ENCODE assay signal across 9 cellular contexts in genomic region chr1:224211262-224211962, GRCh38. TPM values are rescaled to one million over a fixed set of nuclear protein-coding genes. Genes with fewer than 3 reads are reported as not detected.
DNase-seq lines count a peak whose midpoint lies in the region; ATAC-seq and TF ChIP-seq lines count a peak whose summit lies in the region.
"Had no signal": no experiment of that assay in that cellular context is flagged by ENCODE, and none has a peak within 500 bp of the region (broad histone marks: within the 10 kb centered on the region; RNA-seq: fewer than 3 reads in every experiment).

No MANE protein-coding gene starts in this region.

- BruUV-seq in A673 (replicated peaks; lab: Mats Ljungman, UMichigan), result no TSS peak
- no TSS peak for BruUV-seq in IMR-90 (replicated peaks; lab: Mats Ljungman, UMichigan)
- BruUV-seq in Panc1 (replicated peaks; lab: Mats Ljungman, UMichigan), result no TSS peak

- POLR2A ChIA-PET in A673 (lab: Charles Lee; ENCODE audit: low non-redundant PET) (no interaction called here), IMR-90 (lab: Charles Lee; ENCODE audit: unreplicated experiment) (no interaction called here), Panc1 (lab: Charles Lee) (no interaction called here)

- dilution Hi-C loops in IMR-90 (cut with HindIII; ENCODE audit: low sequenced_read_pairs, unreplicated experiment), result no loop called here

- no peak overlapping the region for H2BK5ac ChIP-seq in IMR-90 (ENCODE audit: low read depth, low read length, poor library complexity, severe bottlenecking)

- no peak overlapping the region for H3K27ac Mint-ChIP-seq in T-helper 17 cell
- H3K27ac Mint-ChIP-seq: T-helper 2 cell treated with Interferon-gamma antibody and Interleukin-4, amounts not matched to agents 5 μg/mL and 100 μg/mL, for 36 hours had no signal

- CTCF ChIA-PET in A673 (lab: Charles Lee), result no interaction called here
- CTCF ChIA-PET in IMR-90 (lab: Yijun Ruan, JAX), result no interaction called here
- CTCF ChIA-PET in Panc1 (lab: Charles Lee), result no interaction called here

- H2BK20ac ChIP-seq in IMR-90 (ENCODE audit: low read depth, low read length), result no peak overlapping the region

- H3K36me3 ChIP-seq in A673 (ENCODE audit: insufficient read depth, low read length, poor library complexity, severe bottlenecking) (no peaks in the 10 kb centered on the region), IMR-90 (ENCODE audit: control insufficient read depth, insufficient read depth, low read length) (no peaks in the 10 kb centered on the region), Panc1 (ENCODE audit: control insufficient read depth, insufficient read depth, low read length) (no peaks in the 10 kb centered on the region), esophagus muscularis mucosa (no peaks in the 10 kb centered on the region)

- H2AK5ac ChIP-seq in IMR-90 (ENCODE audit: low read depth, low read length), result no peak overlapping the region

- intact Hi-C loops in A673 (cut with micrococcal nuclease; ENCODE audit: unreplicated experiment), result no loop called here
- intact Hi-C loops in IMR-90 (cut with micrococcal nuclease), result no loop called here
- intact Hi-C loops in Panc1 (cut with micrococcal nuclease; ENCODE audit: unreplicated experiment), result no loop called here
- intact Hi-C loops in esophagus muscularis mucosa (cut with DNase I), result no loop called here

- no peak overlapping the region for H3K18ac ChIP-seq in IMR-90 (ENCODE audit: low read depth, low read length)

- H3K4me1 Mint-ChIP-seq in T-helper 17 cell, result peaks cover 4% of the 10 kb centered on the region

- no peaks in the 10 kb centered on the region for H3K27me3 ChIP-seq in A673 (replicated peaks; ENCODE audit: insufficient read depth, low read depth, low read length, poor library complexity)
- no peaks in the 10 kb centered on the region for H3K27me3 ChIP-seq in IMR-90 (ENCODE audit: control insufficient read depth, insufficient read depth, low read length)
- no peaks in the 10 kb centered on the region for H3K27me3 ChIP-seq in Panc1 (ENCODE audit: control insufficient read depth, insufficient read depth, low read length)
- no peaks in the 10 kb centered on the region for H3K27me3 ChIP-seq in esophagus muscularis mucosa

- H3K9ac ChIP-seq in IMR-90 (ENCODE audit: low read depth, low read length), result no peak overlapping the region

- no peaks in the 10 kb centered on the region for H3K9me1 ChIP-seq in IMR-90 (ENCODE audit: insufficient read depth, low read length)

- H2AFZ ChIP-seq in IMR-90 (replicated peaks; ENCODE audit: low read length, poor library complexity), result no peak overlapping the region

- no peak overlapping the region for H3K4me3 Mint-ChIP-seq in T-helper 17 cell
- H3K4me3 Mint-ChIP-seq: T-helper 2 cell treated with Interferon-gamma antibody and Interleukin-4, amounts not matched to agents 5 μg/mL and 100 μg/mL, for 36 hours had no signal

- H2BK120ac ChIP-seq in IMR-90 (ENCODE audit: low read depth, low read length), result no peak overlapping the region

- no peaks in the 10 kb centered on the region for H4K20me1 ChIP-seq in IMR-90 (ENCODE audit: insufficient read depth, low read length)

- no peak overlapping the region for H3K4me2 ChIP-seq in IMR-90 (ENCODE audit: low read depth, low read length)

- no peak overlapping the region for H2BK15ac ChIP-seq in IMR-90 (ENCODE audit: low read depth, low read length)

- ATAC-seq in IMR-90 (ENCODE audit: low read depth) (peak; percentile 49), Panc1 (no peak), T-helper 17 cell (no peak)

- H3K36me3 Mint-ChIP-seq in T-helper 17 cell (ENCODE audit: low read depth), result no peaks in the 10 kb centered on the region

- H3K4me1 ChIP-seq in A673 (ENCODE audit: insufficient read depth, low read length, poor library complexity, severe bottlenecking) (no peaks in the 10 kb centered on the region), IMR-90 (ENCODE audit: control insufficient read depth, insufficient read depth, low read length) (peaks cover 3% of the 10 kb centered on the region), Panc1 (ENCODE audit: control insufficient read depth, insufficient read depth, low read length) (0 out of 2 replicates have a peak, but pooled peaks cover 4% of the 10 kb centered on the region), esophagus muscularis mucosa (peaks cover 2 to 33% (median 29%) of the 10 kb centered on the region in 4 donors)

- H3K4me3 ChIP-seq in A673 (ENCODE audit: low read depth, low read length, poor library complexity, severe bottlenecking) (no peak overlapping the region), IMR-90 (ENCODE audit: insufficient read depth, low read depth, low read length) (no peak overlapping the region), Panc1 (ENCODE audit: low read depth in 2 of 2, low read length in 2 of 2) (no peak overlapping the region), fibroblast of villous mesenchyme (ENCODE audit: low read depth, low read length) (no peak overlapping the region), esophagus muscularis mucosa (no peak overlapping the region)

- in situ Hi-C loops in IMR-90 (cut with MboI; ENCODE audit: low sequenced_read_pairs) (no loop called here), Panc1 (cut with HindIII; ENCODE audit: low pct_unique_long_range_greater_than_20kb, low sequenced_read_pairs) (no loop called here)

- H3K9me3 ChIP-seq in A673 (ENCODE audit: low read depth, low read length, poor library complexity, severe bottlenecking), result no peaks in the 10 kb centered on the region
- H3K9me3 ChIP-seq in IMR-90 (ENCODE audit: control insufficient read depth, insufficient read depth, low read length), result no peaks in the 10 kb centered on the region
- no peaks in the 10 kb centered on the region for H3K9me3 ChIP-seq in Panc1 (ENCODE audit: control insufficient read depth, insufficient read depth, low read depth, low read length)
- H3K9me3 ChIP-seq in T-helper 17 cell (ENCODE audit: control insufficient read depth, low read length, poor library complexity, severe bottlenecking), result no peaks in the 10 kb centered on the region
- H3K9me3 ChIP-seq in esophagus muscularis mucosa, result no peaks in the 10 kb centered on the region

- TF ChIP-seq CTCF in A673 (conservative IDR thresholded peaks at IDR 0.05; ENCODE audit: low read depth, low read length), result no peak
- TF ChIP-seq CTCF in IMR-90 (conservative IDR thresholded peaks at IDR 0.05; ENCODE audit: low read depth, low read length), result no peak
- TF ChIP-seq CTCF in Panc1 (IDR thresholded peaks at IDR 0.05), result no peak
- TF ChIP-seq CTCF in fibroblast of villous mesenchyme (IDR thresholded peaks at IDR 0.05; ENCODE audit: insufficient read depth, low read depth, low read length), result no peak
- TF ChIP-seq CTCF in esophagus muscularis mucosa (IDR thresholded peaks at IDR 0.05), result no peak

- WGBS in IMR-90 (ENCODE audit: extremely low coverage in 2 of 2, insufficient read length in 1 of 2), 2 experiments, result 71% methylated on average over 1 of the region's 4 CpGs; no CpG with 5 or more reads in 1 of the 2 experiments
- 43% methylated on average over 4 of the region's 4 CpGs for WGBS in esophagus muscularis mucosa

- no peaks in the 10 kb centered on the region for H3K27me3 Mint-ChIP-seq in T-helper 17 cell

- no peak overlapping the region for H4K91ac ChIP-seq in IMR-90 (ENCODE audit: insufficient read depth, low read depth, low read length)

- H4K8ac ChIP-seq in IMR-90 (ENCODE audit: low read depth in 2 of 2, low read length in 2 of 2), result no peak overlapping the region

- H3K23ac ChIP-seq in IMR-90 (ENCODE audit: low read depth, low read length), result no peak overlapping the region

- no peak for TF ChIP-seq RAD21 in IMR-90 (IDR thresholded peaks at IDR 0.05; ENCODE audit: low read length)

- no peak for TF ChIP-seq POLR2A in IMR-90 (IDR thresholded peaks at IDR 0.05; ENCODE audit: low read depth, low read length)
- no peak for TF ChIP-seq POLR2A in esophagus muscularis mucosa (IDR thresholded peaks at IDR 0.05; ENCODE audit: low read depth)

- H3K4ac ChIP-seq in IMR-90 (ENCODE audit: low read depth, low read length), result no peak overlapping the region

- no peak for TF ChIP-seq EP300 in esophagus muscularis mucosa (IDR thresholded peaks at IDR 0.05)

- no peak overlapping the region for H4K5ac ChIP-seq in IMR-90 (ENCODE audit: low read depth, low read length)

- H3K27ac ChIP-seq in A673 (ENCODE audit: low read depth, low read length, poor library complexity, severe bottlenecking) (no peak overlapping the region), IMR-90 (ENCODE audit: insufficient read depth, low read length) (no peak overlapping the region), Panc1 (ENCODE audit: low read length) (no peak overlapping the region), esophagus muscularis mucosa (replicated peaks in 1 of 4) (no peak overlapping the region)

- no peak overlapping the region for H3K56ac ChIP-seq in IMR-90 (ENCODE audit: extremely low read depth, insufficient read depth, low read length)

- peak; percentile 35 for DNase-seq in A673 (ENCODE audit: low spot score)
- DNase-seq in IMR-90, result peak; percentile 87
- DNase-seq in Panc1 (ENCODE audit: low read depth, low spot score), result peak; percentile 36
- peak; percentile 64 for DNase-seq in fibroblast of villous mesenchyme (ENCODE audit: low read depth)
- no peak for DNase-seq in activated CD4-positive, CD25-positive, alpha-beta regulatory T cell treated with anti-CD3 and anti-CD28 coated beads, Interleukin-2, amount 50 U/mL, for 72 hours
- DNase-seq in T-helper 17 cell, result no peak
- no peak for DNase-seq in esophagus muscularis mucosa (ENCODE audit: extremely low spot score)
- no peak for DNase-seq in GM19238 (ENCODE audit: insufficient read length, low spot score)

- H2AK9ac ChIP-seq in IMR-90 (replicated peaks; ENCODE audit: low read depth, low read length, poor library complexity), result no peak overlapping the region

- no peak overlapping the region for H3K14ac ChIP-seq in IMR-90 (replicated peaks; ENCODE audit: low read depth, low read length)

- H3K79me1 ChIP-seq in IMR-90 (ENCODE audit: low read depth in 1 of 2, low read length in 2 of 2), result no peaks in the 10 kb centered on the region

TF ChIP-seq in IMR-90, 13 proteins besides CTCF, POLR2A, EP300 and RAD21 (continues in another document):
- no peak for TF ChIP-seq FOS (IDR thresholded peaks at IDR 0.05; ENCODE audit: low read depth, low read length)
- no peak for TF ChIP-seq NFE2L2 (IDR thresholded peaks at IDR 0.05; ENCODE audit: low read depth, low read length)
- no peak for TF ChIP-seq BHLHE40 (IDR thresholded peaks at IDR 0.05; ENCODE audit: low read depth, low read length)
- no peak for TF ChIP-seq RCOR1 (IDR thresholded peaks at IDR 0.05; ENCODE audit: insufficient replicate concordance, low read length)
- TF ChIP-seq MAZ (IDR thresholded peaks at IDR 0.05; ENCODE audit: borderline replicate concordance, low read depth, low read length), result no peak
- no peak for TF ChIP-seq CHD1 (IDR thresholded peaks at IDR 0.05; ENCODE audit: low read depth, low read length)

RNA-seq across cellular contexts. Expression of gene DEGS1, which starts 28.4 kb away (rescaled TPM):
- total RNA-seq in A673 (2021), result 55.4 and 70.0 TPM in 2 replicates
- 54.8 and 123 TPM in 2 replicates for total RNA-seq in IMR-90 (2012; rRNA removed)
- 89.3 and 109 TPM in 2 replicates for polyA plus RNA-seq in IMR-90 (2012; rRNA removed)
- 78.1 and 78.3 TPM in 2 replicates for polyA plus RNA-seq in IMR-90 (2012; cell fraction: cytosol; rRNA removed)
- polyA plus RNA-seq in IMR-90 (2012; cell fraction: nucleus; rRNA removed; ENCODE audit: low replicate concordance), result 11.2 and 34.7 TPM in 2 replicates
- 82.8 TPM for total RNA-seq in Panc1 (2021; ENCODE audit: unreplicated experiment)
- 62.3 TPM for polyA plus RNA-seq in Panc1 (2012; ENCODE audit: insufficient read length)
- total RNA-seq in fibroblast of villous mesenchyme, result 90.2 and 135 TPM in 2 replicates
- total RNA-seq in T-helper 17 cell, result 10 to 100 TPM; 50.7 to 53.8 TPM
- 100 to 1,000 TPM; 117 to 152 (median 124) TPM for total RNA-seq in esophagus muscularis mucosa

Comparison
In these comparisons a context has a peak if more than half of its experiments do, and no peak if none do; other contexts are left out.
1. DNase-seq: peak in A673 (single experiment), IMR-90 (single experiment), Panc1 (single experiment) and fibroblast of villous mesenchyme (single experiment); none in activated CD4-positive, CD25-positive, alpha-beta regulatory T cell treated with anti-CD3 and anti-CD28 coated beads, Interleukin-2, amount 50 U/mL, for 72 hours (single experiment), T-helper 17 cell (0 of 3), esophagus muscularis mucosa (single experiment) and GM19238 (single experiment).